18 cellular contexts compared by ENCODE assay signal in genomic region chr6:53159558-53159957, GRCh38. TPM values are rescaled to one million over a fixed set of nuclear protein-coding genes. Genes with fewer than 3 reads are reported as not detected.
DNase-seq lines count a peak whose midpoint lies in the region; ATAC-seq and TF ChIP-seq lines count a peak whose summit lies in the region.
"Had no signal": no experiment of that assay in that cellular context is flagged by ENCODE, and none has a peak within 500 bp of the region (broad histone marks: within the 10 kb centered on the region; RNA-seq: fewer than 3 reads in every experiment).

No MANE protein-coding gene starts in this region.

- H3K4me1 Mint-ChIP-seq in HFFc6 (ENCODE audit: low read depth) (peaks cover 37% of the 10 kb centered on the region), WTC11 (no peaks in the 10 kb centered on the region)

- TF ChIP-seq CTCF in HFFc6 (IDR thresholded peaks at IDR 0.05) (0 out of 2 replicates have a peak, but pooled peaks have one; percentile 23), WTC11 (IDR thresholded peaks at IDR 0.05) (no peak)

- POLR2A ChIA-PET in WTC11 (lab: Charles Lee): no interaction called here

- no peaks in the 10 kb centered on the region for H3K27me3 ChIP-seq in mesendoderm (ENCODE audit: insufficient read depth, low read length, poor library complexity)

- H3K27ac ChIP-seq in mesendoderm (ENCODE audit: low read depth, low read length): no peak overlapping the region

- no peak overlapping the region for H3K4me2 ChIP-seq in mesendoderm (ENCODE audit: low read length)

- no peak overlapping the region for H2BK5ac ChIP-seq in mesendoderm (ENCODE audit: low read length)

- H3K23ac ChIP-seq in mesendoderm (ENCODE audit: low read length): no peak overlapping the region

- no peak overlapping the region for H3K4me3 Mint-ChIP-seq in HFFc6
- no peak overlapping the region for H3K4me3 Mint-ChIP-seq in WTC11
- H3K4me3 Mint-ChIP-seq: dendritic cell treated with granulocyte-macrophage colony-stimulating factor and Interleukin-4, amounts not matched to agents 40 ng/mL and 50 ng/mL, for 4 days; mesothelial cell of epicardium; T-helper 1 cell treated with Interleukin-12 subunit alpha and Interleukin-12 subunit beta and Interleukin-4 antibody, amounts not matched to agents 30 μg/mL and 1 μg/mL, for 36 hours had no signal

- DNase-seq in DMS53 (lab: John Stamatoyannopoulos, UW) (peak; percentile 18), DMS53 treated with DMSO at 0.1 percent for 48 hours (lab: John Stamatoyannopoulos, UW; ENCODE audit: unreplicated experiment) (no peak), HFFc6 (no peak), WTC11 (ENCODE audit: low spot score) (no peak), mesendoderm (peak; percentile 58), germinal center (ENCODE audit: low spot score) (no peak)
- DNase-seq: 8988T; activated gamma-delta T cell treated with Interleukin-2 at 50 U/mL for 16 hours; NCI-H146; stimulated activated CD4-positive, alpha-beta T cell treated with anti-CD3 and anti-CD28 coated beads, Interleukin-1b, Interleukin-23, amount 100 ng/mL, for 48 hours had no signal

- no peaks in the 10 kb centered on the region for H3K4me1 ChIP-seq in mesendoderm (ENCODE audit: control insufficient read depth, low read depth, low read length)

- H3K4ac ChIP-seq in mesendoderm (ENCODE audit: low read depth, low read length): no peak overlapping the region

- no peak overlapping the region for H2BK15ac ChIP-seq in mesendoderm (replicated peaks; ENCODE audit: low read depth)

- ATAC-seq in WTC11: peak; percentile 56
- ATAC-seq in HG03520 (IDR thresholded peaks at IDR 0.05; ENCODE audit: unreplicated experiment): no peak
- no peak for ATAC-seq in HG02938 (IDR thresholded peaks at IDR 0.05; ENCODE audit: unreplicated experiment)

- no CpG with 5 or more reads among the region's 2 CpGs for WGBS in mesendoderm (ENCODE audit: extremely low coverage, insufficient coverage, low lambda C conversion rate)

- no peak overlapping the region for H3K4me3 ChIP-seq in mesendoderm (ENCODE audit: low read length)

- CTCF ChIA-PET in WTC11 (lab: Charles Lee): interaction anchor here (1.0 kb wide), 1 partner anchor 12 kb away, joined by 4 read pairs; no protein-coding TSS in a partner anchor

- no peak overlapping the region for H3K27ac Mint-ChIP-seq in HFFc6
- H3K27ac Mint-ChIP-seq in WTC11: no peak overlapping the region
- H3K27ac Mint-ChIP-seq: dendritic cell treated with granulocyte-macrophage colony-stimulating factor and Interleukin-4, amounts not matched to agents 40 ng/mL and 50 ng/mL, for 4 days; mesothelial cell of epicardium; T-helper 1 cell treated with Interleukin-12 subunit alpha and Interleukin-12 subunit beta and Interleukin-4 antibody, amounts not matched to agents 30 μg/mL and 1 μg/mL, for 36 hours had no signal

- no peak overlapping the region for H3K56ac ChIP-seq in mesendoderm (ENCODE audit: low read length)

- H4K5ac ChIP-seq in mesendoderm (ENCODE audit: low read length): no peak overlapping the region

- no peaks in the 10 kb centered on the region for H3K79me2 ChIP-seq in mesendoderm (ENCODE audit: control insufficient read depth, insufficient read depth, low read length)

- no peak overlapping the region for H4K8ac ChIP-seq in mesendoderm (ENCODE audit: low read depth, low read length)

- no peak overlapping the region for H2AK5ac ChIP-seq in mesendoderm (ENCODE audit: low read length)

- H2BK120ac ChIP-seq in mesendoderm (ENCODE audit: low read depth, low read length): no peak overlapping the region

- H3K36me3 Mint-ChIP-seq in HFFc6 (ENCODE audit: low read depth): peaks cover 4% of the 10 kb centered on the region; the same call in 1 of the 2 replicates
- H3K36me3 Mint-ChIP-seq in WTC11: no peaks in the 10 kb centered on the region
- H3K36me3 Mint-ChIP-seq: mesothelial cell of epicardium had no signal

- H3K36me3 ChIP-seq in mesendoderm (ENCODE audit: control insufficient read depth, insufficient read depth, low read length): no peaks in the 10 kb centered on the region

- H3K27me3 Mint-ChIP-seq in HFFc6 (ENCODE audit: insufficient read depth) (peaks cover 6% of the 10 kb centered on the region), WTC11 (ENCODE audit: low read depth) (no peaks in the 10 kb centered on the region)
- H3K27me3 Mint-ChIP-seq: dendritic cell treated with granulocyte-macrophage colony-stimulating factor and Interleukin-4, amounts not matched to agents 40 ng/mL and 50 ng/mL, for 4 days had no signal

- H3K18ac ChIP-seq in mesendoderm (ENCODE audit: low read length): no peak overlapping the region

- no peaks in the 10 kb centered on the region for H3K79me1 ChIP-seq in mesendoderm (ENCODE audit: low read length)

- H3K9ac ChIP-seq in mesendoderm (ENCODE audit: low read length): no peak overlapping the region

- H3K9me3 Mint-ChIP-seq in HFFc6: peaks cover 5% of the 10 kb centered on the region
- H3K9me3 Mint-ChIP-seq in WTC11: peaks cover 7% of the 10 kb centered on the region
- H3K9me3 Mint-ChIP-seq: dendritic cell treated with granulocyte-macrophage colony-stimulating factor and Interleukin-4, amounts not matched to agents 40 ng/mL and 50 ng/mL, for 4 days; T-helper 1 cell treated with Interleukin-12 subunit alpha and Interleukin-12 subunit beta and Interleukin-4 antibody, amounts not matched to agents 30 μg/mL and 1 μg/mL, for 36 hours had no signal

TF ChIP-seq in WTC11, 78 proteins besides CTCF, POLR2A, EP300 and RAD21 (continues in another document):
- TF ChIP-seq ERG (CRISPR knock-in tag; IDR thresholded peaks at IDR 0.05): no peak
- TF ChIP-seq ZNF232 (CRISPR knock-in tag; IDR thresholded peaks at IDR 0.05): no peak
- TF ChIP-seq NR1H2 (CRISPR knock-in tag; IDR thresholded peaks at IDR 0.05): no peak
- TF ChIP-seq SP1 (CRISPR knock-in tag; conservative IDR thresholded peaks at IDR 0.05): no peak
- no peak for TF ChIP-seq CREB1 (CRISPR knock-in tag; IDR thresholded peaks at IDR 0.05)
- TF ChIP-seq ZNF281 (CRISPR knock-in tag; IDR thresholded peaks at IDR 0.05): no peak
- TF ChIP-seq RELA (CRISPR knock-in tag; IDR thresholded peaks at IDR 0.05; ENCODE audit: borderline replicate concordance): no peak
- no peak for TF ChIP-seq FOXP1 (CRISPR knock-in tag; IDR thresholded peaks at IDR 0.05; ENCODE audit: borderline replicate concordance)
- no peak for TF ChIP-seq E2F5 (CRISPR knock-in tag; IDR thresholded peaks at IDR 0.05)
- TF ChIP-seq TEAD1 (CRISPR knock-in tag; IDR thresholded peaks at IDR 0.05): no peak
- TF ChIP-seq E2F4 (CRISPR knock-in tag; IDR thresholded peaks at IDR 0.05; ENCODE audit: borderline replicate concordance, low read depth): no peak
- TF ChIP-seq SMAD4 (CRISPR knock-in tag; IDR thresholded peaks at IDR 0.05): no peak

RNA-seq across cellular contexts. Expression of gene GCM1, which starts 10.9 kb away (rescaled TPM):
- not detected for total RNA-seq in HFFc6 (2021; fragmentation: NEBNext Ultra II Directional; extraction: Animal tissue kit (Norgen Biotek cat#: 25700))
- 0.09 TPM in 1 of 3 replicates, not detected in the others for total RNA-seq in WTC11 (2021)
- 0.01 TPM for polyA plus RNA-seq in mesendoderm (2013, experiment 1 of 2)
- polyA plus RNA-seq in mesendoderm (2013, experiment 2 of 2): not detected
- total RNA-seq: kidney epithelial cell, mesothelial cell of epicardium, temporal lobe had no signal
- polyA plus RNA-seq: esophagus had no signal

Comparison
In these comparisons a context has a peak if more than half of its experiments do, and no peak if none do; other contexts are left out.
1. DNase-seq: peak in DMS53 (single experiment) and mesendoderm (single experiment); none in DMS53 treated with DMSO at 0.1 percent for 48 hours (single experiment), HFFc6 (single experiment), WTC11 (single experiment) and germinal center (single experiment).